In the genomic region with DNA sequence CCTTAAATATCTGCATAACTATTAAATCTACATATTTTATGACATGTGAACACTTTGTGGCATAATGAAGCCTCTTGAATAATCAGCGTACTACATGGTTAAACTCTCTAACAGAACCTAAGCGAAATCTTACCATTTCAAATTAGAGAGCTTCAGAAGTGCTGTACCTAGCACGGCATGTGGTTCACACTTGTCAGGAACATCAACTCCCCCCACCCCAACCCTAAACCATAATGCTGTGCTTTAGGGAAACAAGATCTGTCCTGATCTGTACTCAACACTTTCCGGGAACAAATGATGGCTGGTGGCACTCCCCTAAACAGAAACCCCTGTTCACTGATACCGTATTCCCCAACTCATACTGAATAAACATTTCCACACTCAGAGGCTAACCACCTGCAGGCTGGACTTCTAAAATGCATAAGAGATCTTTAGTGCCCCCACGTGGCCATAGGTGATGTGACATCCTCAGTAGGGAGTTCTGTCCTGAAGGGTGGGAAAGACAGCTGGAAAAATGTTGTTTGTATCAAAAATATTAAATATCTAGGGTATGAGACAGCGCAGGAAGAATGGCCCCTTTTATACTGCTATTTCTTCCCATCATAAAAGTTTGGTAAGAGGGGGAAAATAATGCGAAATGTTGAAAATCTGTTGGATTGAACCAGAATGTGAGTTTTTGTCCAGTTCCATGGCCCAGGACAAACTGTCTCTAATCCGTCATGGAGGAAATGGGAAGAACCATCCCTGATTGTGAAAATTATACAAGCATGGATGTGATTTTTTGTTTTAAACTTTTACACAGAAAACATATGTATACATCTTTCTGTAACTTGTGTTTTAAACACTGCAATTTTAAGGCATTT, we compare ENCODE assay signal across 8 cellular contexts.
DNase-seq lines count a peak whose midpoint lies in the region; ATAC-seq, FAIRE-seq and TF ChIP-seq lines count a peak whose summit lies in the region.

No MANE protein-coding gene starts in this region.

- no peak overlapping the region for H2BK5ac ChIP-seq in H1 (ENCODE audit: low read depth, low read length)

- peaks cover 12% of the 10 kb centered on the region for H3K27me3 Mint-ChIP-seq in CD8-positive, alpha-beta T cell (ENCODE audit: low read depth)
- H3K27me3 Mint-ChIP-seq in activated CD8-positive, alpha-beta T cell treated with anti-CD3 and anti-CD28 coated beads, Interleukin-2, amount 10 ng/mL, durations not matched to agents 7 days and 5 days (ENCODE audit: low read depth), result peaks cover 14% of the 10 kb centered on the region
- H3K27me3 Mint-ChIP-seq in mesothelial cell of epicardium (ENCODE audit: low read depth), result peaks cover 20% of the 10 kb centered on the region

- peak; percentile 93 for FAIRE-seq in H1 (lab: Jason Lieb, UNC)

- no peaks in the 10 kb centered on the region for H3K36me3 ChIP-seq in CD8-positive, alpha-beta T cell (ENCODE audit: insufficient read depth, low read length)
- no peaks in the 10 kb centered on the region for H3K36me3 ChIP-seq in H1 (ENCODE audit: control insufficient read depth in 2 of 4, insufficient read depth in 4 of 4, low read length in 3 of 4)

- no peaks in the 10 kb centered on the region for H3K9me3 ChIP-seq in CD8-positive, alpha-beta T cell (ENCODE audit: low read length)
- no peaks in the 10 kb centered on the region for H3K9me3 ChIP-seq in H1 (ENCODE audit: insufficient read depth in 2 of 2, low read depth in 1 of 2, low read length in 1 of 2)

- H3K4ac ChIP-seq in H1 (replicated peaks; ENCODE audit: insufficient read length, low read depth, low read length), result no peak overlapping the region

- H3K9ac ChIP-seq in H1 (replicated peaks in 1 of 4; ENCODE audit: extremely low read depth in 1 of 4, low read depth in 3 of 4, low read length in 3 of 4), result no peak overlapping the region

- CTCF ChIA-PET in CD8-positive, alpha-beta T cell (lab: Charles Lee), result interaction anchor here (0.6 to 1.8 kb wide), 7 partner anchors 8 to 164 kb away, joined by 3 to 8 read pairs (median 4); no protein-coding TSS in a partner anchor
- CTCF ChIA-PET in activated CD8-positive, alpha-beta T cell treated with anti-CD3 and anti-CD28 coated beads, Interleukin-2, amount 10 ng/mL, durations not matched to agents 7 days and 5 days (lab: Charles Lee), result interaction anchor here (0.6 to 1.5 kb wide), 4 partner anchors 10 to 374 kb away, joined by 3 to 4 read pairs (median 4); no protein-coding TSS in a partner anchor
- CTCF ChIA-PET in H1 (lab: Charles Lee; ENCODE audit: partially characterized antibody), result interaction anchor here (0.6 to 3.9 kb wide), 36 partner anchors 10 to 1951 kb away, joined by 3 to 22 read pairs (median 4); no protein-coding TSS in a partner anchor

- no peak overlapping the region for H3K4me2 ChIP-seq in H1 (ENCODE audit: insufficient read depth in 1 of 2, low read depth in 2 of 2, low read length in 2 of 2)

- H2BK120ac ChIP-seq in H1 (replicated peaks; ENCODE audit: low read depth, low read length), result no peak overlapping the region

- no peak overlapping the region for H2AK5ac ChIP-seq in H1 (ENCODE audit: low read depth, low read length)

- no peaks in the 10 kb centered on the region for H4K20me1 ChIP-seq in H1 (replicated peaks in 1 of 2; ENCODE audit: control insufficient read depth in 1 of 2, insufficient read depth in 2 of 2, low read length in 2 of 2)

- no peak overlapping the region for H2BK20ac ChIP-seq in H1 (ENCODE audit: low read length)

- no peak overlapping the region for H2AFZ ChIP-seq in H1 (ENCODE audit: low read length)

- H3K79me2 ChIP-seq in H1 (ENCODE audit: control insufficient read depth in 1 of 2, insufficient read depth in 2 of 2, low read length in 2 of 2), result no peaks in the 10 kb centered on the region

- peak; percentile 5 to 66 (median 40) for DNase-seq in CD8-positive, alpha-beta T cell
- DNase-seq in NCI-H82 treated with DMSO at 0.1 percent for 48 hours (lab: John Stamatoyannopoulos, UW; ENCODE audit: unreplicated experiment) (peak; percentile 51), H1 (ENCODE audit: low read depth in 1 of 2, low spot score in 2 of 2) (peak; percentile 9 to 83), mesothelial cell of epicardium (ENCODE audit: low spot score in 2 of 2, unreplicated experiment in 2 of 2) (peak in 1 of 2 experiments; percentile 64)
- DNase-seq in activated CD8-positive, alpha-beta T cell treated with anti-CD3 and anti-CD28 coated beads, Interleukin-2, amount 10 ng/mL, durations not matched to agents 7 days and 5 days, result peak; percentile 63
- DNase-seq in stimulated activated CD8-positive, alpha-beta memory T cell treated with anti-CD3 and anti-CD28 coated beads, Interleukin-7, amount 100 ng/mL, for 1 hour (ENCODE audit: low read depth in 2 of 2), result peak; percentile 5 to 23

- no peaks in the 10 kb centered on the region for H3K9me3 Mint-ChIP-seq in CD8-positive, alpha-beta T cell
- no peaks in the 10 kb centered on the region for H3K9me3 Mint-ChIP-seq in activated CD8-positive, alpha-beta T cell treated with anti-CD3 and anti-CD28 coated beads, Interleukin-2, amount 10 ng/mL, durations not matched to agents 7 days and 5 days (ENCODE audit: insufficient read depth)
- H3K9me3 Mint-ChIP-seq in mesothelial cell of epicardium, result peaks cover 4% of the 10 kb centered on the region

- H3K18ac ChIP-seq in H1 (ENCODE audit: extremely low read depth, low read length), result no peak overlapping the region

- no peaks in the 10 kb centered on the region; the same call in 1 of the 2 replicates for H3K23me2 ChIP-seq in H1 (ENCODE audit: low read depth, low read length)

- no peak overlapping the region for H3K14ac ChIP-seq in H1 (ENCODE audit: insufficient read length)

- no peak overlapping the region for H4K91ac ChIP-seq in H1 (replicated peaks; ENCODE audit: insufficient read length, low read length)

- TF ChIP-seq POLR2A in H1 (IDR thresholded peaks at IDR 0.05; ENCODE audit: control extremely low read depth in 1 of 2, low read depth in 2 of 2, low read length in 2 of 2), result no peak

- WGBS in H1 (ENCODE audit: extremely low coverage in 1 of 2, insufficient coverage in 1 of 2, insufficient read length in 1 of 2, insufficient replicate concordance in 2 of 2, low coverage in 1 of 2, low lambda C conversion rate in 2 of 2, missing lambda C conversion rate in 1 of 2), 2 experiments, result 48% methylated on average over 9 of the region's 9 CpGs; no CpG with 5 or more reads in 1 of the 2 experiments

- no peaks in the 10 kb centered on the region for H3K4me1 Mint-ChIP-seq in CD8-positive, alpha-beta T cell (ENCODE audit: low read depth)
- H3K4me1 Mint-ChIP-seq in activated CD8-positive, alpha-beta T cell treated with anti-CD3 and anti-CD28 coated beads, Interleukin-2, amount 10 ng/mL, durations not matched to agents 7 days and 5 days (ENCODE audit: low read depth), result no peaks in the 10 kb centered on the region
- no peaks in the 10 kb centered on the region for H3K4me1 Mint-ChIP-seq in mesothelial cell of epicardium

- intact Hi-C loops in CD8-positive, alpha-beta T cell (cut with DNase I, micrococcal nuclease), result loop anchor here in 1 of 2 experiments (1.0 to 5.0 kb wide), 2 partner anchors 1418 to 1505 kb away; no protein-coding TSS in a partner anchor

- H3K4me1 ChIP-seq in CD8-positive, alpha-beta T cell (ENCODE audit: insufficient read depth, low read length), result no peaks in the 10 kb centered on the region
- peaks cover 0 to 13% (median 8%) of the 10 kb centered on the region in 4 experiments; a peak in 3 of 7 replicates for H3K4me1 ChIP-seq in H1 (replicated peaks in 1 of 4; ENCODE audit: control insufficient read depth in 3 of 4, insufficient read depth in 4 of 4, low read length in 3 of 4)

- peak; percentile 82 for TF ChIP-seq CTCF in CD8-positive, alpha-beta T cell (IDR thresholded peaks at IDR 0.05)
- TF ChIP-seq CTCF in H1 (IDR thresholded peaks at IDR 0.05; ENCODE audit: control extremely low read depth in 1 of 3, insufficient read depth in 1 of 3, low read depth in 1 of 3, low read length in 3 of 3) (peak; percentile 49 to 79 (median 73)), mesothelial cell of epicardium (IDR thresholded peaks at IDR 0.05; ENCODE audit: unreplicated experiment) (peak; percentile 72)

- no peak overlapping the region for H3K23ac ChIP-seq in H1 (ENCODE audit: insufficient read length)

- H3K27ac ChIP-seq in CD8-positive, alpha-beta T cell (ENCODE audit: low read depth, low read length), result no peak overlapping the region
- H3K27ac ChIP-seq in H1 (ENCODE audit: low read depth, low read length), result no peak overlapping the region

- H3K79me1 ChIP-seq in H1 (ENCODE audit: low read depth, low read length), result no peaks in the 10 kb centered on the region

- peak; percentile 62 for ATAC-seq in CD8-positive, alpha-beta T cell
- peak; percentile 59 for ATAC-seq in HG02973 (IDR thresholded peaks at IDR 0.05; ENCODE audit: unreplicated experiment)
- ATAC-seq in activated CD8-positive, alpha-beta T cell treated with anti-CD3 and anti-CD28 coated beads, Interleukin-2, amount 10 ng/mL, durations not matched to agents 7 days and 5 days, result peak; percentile 60
- ATAC-seq in HG03045 (IDR thresholded peaks at IDR 0.05; ENCODE audit: unreplicated experiment), result no peak

- no peak overlapping the region for H3K4me3 Mint-ChIP-seq in CD8-positive, alpha-beta T cell
- H3K4me3 Mint-ChIP-seq in activated CD8-positive, alpha-beta T cell treated with anti-CD3 and anti-CD28 coated beads, Interleukin-2, amount 10 ng/mL, durations not matched to agents 7 days and 5 days, result no peak overlapping the region
- H3K4me3 Mint-ChIP-seq in mesothelial cell of epicardium, result no peak overlapping the region

- H4K5ac ChIP-seq in H1 (ENCODE audit: insufficient read length, low read depth, low read length), result no peak overlapping the region

- H3K4me3 ChIP-seq in CD8-positive, alpha-beta T cell (ENCODE audit: low read depth, low read length), result no peak overlapping the region
- H3K4me3 ChIP-seq in H1 (ENCODE audit: extremely low read depth in 1 of 4, insufficient read depth in 2 of 4, low read depth in 3 of 4, low read length in 4 of 4), result no peak overlapping the region

- TF ChIP-seq EP300 in H1 (IDR thresholded peaks at IDR 0.05; ENCODE audit: borderline replicate concordance in 1 of 2, low read depth in 2 of 2, low read length in 2 of 2), result no peak

- no peaks in the 10 kb centered on the region for H3K27me3 ChIP-seq in CD8-positive, alpha-beta T cell (ENCODE audit: insufficient read depth, low read length)
- no peaks in the 10 kb centered on the region for H3K27me3 ChIP-seq in H1 (replicated peaks in 1 of 4; ENCODE audit: control insufficient read depth in 3 of 4, extremely low read depth in 1 of 4, insufficient read depth in 3 of 4, low read length in 3 of 4)

- no peak overlapping the region for H2BK12ac ChIP-seq in H1 (ENCODE audit: low read depth, low read length)

- H3K27ac Mint-ChIP-seq in CD8-positive, alpha-beta T cell, result no peak overlapping the region
- no peak overlapping the region for H3K27ac Mint-ChIP-seq in activated CD8-positive, alpha-beta T cell treated with anti-CD3 and anti-CD28 coated beads, Interleukin-2, amount 10 ng/mL, durations not matched to agents 7 days and 5 days
- no peak overlapping the region for H3K27ac Mint-ChIP-seq in mesothelial cell of epicardium

- H3K56ac ChIP-seq in H1 (replicated peaks; ENCODE audit: insufficient read length, low read depth, low read length), result no peak overlapping the region

- POLR2A ChIA-PET in CD8-positive, alpha-beta T cell (lab: Charles Lee), result no interaction called here
- POLR2A ChIA-PET in activated CD8-positive, alpha-beta T cell treated with anti-CD3 and anti-CD28 coated beads, Interleukin-2, amount 10 ng/mL, durations not matched to agents 7 days and 5 days (lab: Charles Lee), result no interaction called here
- POLR2A ChIA-PET in H1 (lab: Charles Lee; ENCODE audit: partially characterized antibody), result interaction anchor here (1.4 kb wide), 1 partner anchor 160 kb away, joined by 4 read pairs; no protein-coding TSS in a partner anchor

- peak; percentile 83 to 88 for TF ChIP-seq RAD21 in H1 (IDR thresholded peaks at IDR 0.05 in 1 of 2, conservative IDR thresholded peaks at IDR 0.05 in 1 of 2; ENCODE audit: low read depth in 2 of 2, low read length in 2 of 2)

- H2BK15ac ChIP-seq in H1 (ENCODE audit: low read length), result no peak overlapping the region

- no peak overlapping the region for H4K8ac ChIP-seq in H1 (ENCODE audit: extremely low read depth, insufficient read depth, low read length)

- no peaks in the 10 kb centered on the region for H3K36me3 Mint-ChIP-seq in CD8-positive, alpha-beta T cell
- H3K36me3 Mint-ChIP-seq in activated CD8-positive, alpha-beta T cell treated with anti-CD3 and anti-CD28 coated beads, Interleukin-2, amount 10 ng/mL, durations not matched to agents 7 days and 5 days (ENCODE audit: low read depth), result no peaks in the 10 kb centered on the region
- H3K36me3 Mint-ChIP-seq in mesothelial cell of epicardium, result no peaks in the 10 kb centered on the region
